ENCODE assay signal across 11 cellular contexts in genomic region chr19:38183227-38183914, GRCh38. TPM values are rescaled to one million over a fixed set of nuclear protein-coding genes. Genes with fewer than 3 reads are reported as not detected.
A peak's percentile ranks its signal among the peaks of the same experiment; 100 is the strongest.
DNase-seq lines count a peak whose midpoint lies in the region; ATAC-seq and TF ChIP-seq lines count a peak whose summit lies in the region.
"Had no signal": no experiment of that assay in that cellular context is flagged by ENCODE, and none has a peak within 500 bp of the region (broad histone marks: within the 10 kb centered on the region; RNA-seq: fewer than 3 reads in every experiment).

No MANE protein-coding gene starts in this region.

- no peak for TF ChIP-seq EP300 in stomach (IDR thresholded peaks at IDR 0.05)

- no peak for TF ChIP-seq CTCF in stomach (IDR thresholded peaks at IDR 0.05)

- in situ Hi-C loops in ACHN (cut with HindIII; ENCODE audit: low pct_ligation_motif_present, low pct_unique_long_range_greater_than_20kb, low sequenced_read_pairs): no loop called here

- WGBS in stomach, 5 donors: 54 to 73% (median 71%) methylated on average over 30 of the region's 30 CpGs

- TF ChIP-seq POLR2A in stomach (IDR thresholded peaks at IDR 0.05): no peak

- intact Hi-C loops in left colon (cut with DNase I, micrococcal nuclease): no loop called here
- intact Hi-C loops in stomach (cut with DNase I; ENCODE audit: low total_unique reads): no loop called here

- peak; percentile 22 for ATAC-seq in left colon

- DNase-seq in NCI-H2227 treated with DMSO at 0.1 percent for 48 hours (lab: John Stamatoyannopoulos, UW): peak; percentile 64
- DNase-seq in epidermal melanocyte (ENCODE audit: insufficient read length, low spot score): peak; percentile 35
- peak in 1 of 2 donors; percentile 12 for DNase-seq in left colon
- no peak for DNase-seq in stomach
- DNase-seq in NCI-H446 treated with DMSO at 0.1 percent for 48 hours (lab: John Stamatoyannopoulos, UW): no peak
- no peak for DNase-seq in ACHN
- no peak for DNase-seq in NCI-H446 (lab: John Stamatoyannopoulos, UW)
- DNase-seq in SHP77 treated with DMSO at 0.1 percent for 48 hours (lab: John Stamatoyannopoulos, UW): no peak
- DNase-seq: SHP77; stimulated activated CD4-positive, alpha-beta T cell treated with anti-CD3 and anti-CD28 coated beads, Interleukin-4, amount 100 ng/mL, for 1 hour had no signal

- H3K4me3 ChIP-seq in stomach: peak overlapping the region; percentile 18 to 37 (median 26)

- H3K4me1 ChIP-seq in stomach: no peaks in the 10 kb centered on the region

- H3K36me3 ChIP-seq in stomach: peaks cover 0 to 70% (median 58%) of the 10 kb centered on the region in 4 donors

- peaks cover 0 to 26% (median 21%) of the 10 kb centered on the region in 4 donors for H3K9me3 ChIP-seq in stomach

- no peaks in the 10 kb centered on the region for H3K27me3 ChIP-seq in stomach

- peak overlapping the region in 2 of 5 donors; percentile 14 to 44 for H3K27ac ChIP-seq in stomach

RNA-seq across cellular contexts. Expression of gene DPF1, which starts 40.7 kb away (rescaled TPM):
- total RNA-seq in left colon: not detected
- total RNA-seq in stomach: not detected
- polyA plus RNA-seq in stomach: under 1 TPM in 2 of 3 donors, not detected in 1; 0.12 to 0.43 TPM
- total RNA-seq: mononuclear cell had no signal

Comparison
In these comparisons a context has a peak if more than half of its experiments do, and no peak if none do; other contexts are left out.
1. DNase-seq: peak in NCI-H2227 treated with DMSO at 0.1 percent for 48 hours (single experiment) and epidermal melanocyte (single experiment); none in stomach (single experiment), NCI-H446 treated with DMSO at 0.1 percent for 48 hours (single experiment), ACHN (single experiment), NCI-H446 (0 of 2) and SHP77 treated with DMSO at 0.1 percent for 48 hours (single experiment).